Comparison of ENCODE assay signal across 27 cellular contexts in genomic region chr19:22807061-22807835, GRCh38. TPM values are rescaled to one million over a fixed set of nuclear protein-coding genes. Genes with fewer than 3 reads are reported as not detected.
"Had no signal": no experiment of that assay in that cellular context is flagged by ENCODE, and none has a peak within 500 bp of the region (broad histone marks: within the 10 kb centered on the region; RNA-seq: fewer than 3 reads in every experiment).

No MANE protein-coding gene starts in this region.

- H3K36me3 ChIP-seq: brain microvascular endothelial cell had no signal

- H3K27me3 Mint-ChIP-seq: activated B cell treated with CpG ODN at 0.5 μM for 24 hours; activated CD4-positive, alpha-beta memory T cell treated with anti-CD3 and anti-CD28 coated beads for 36 hours; activated CD4-positive, alpha-beta T cell treated with anti-CD3 and anti-CD28 coated beads, Interleukin-2, amount 10 ng/mL, durations not matched to agents 7 days and 5 days; activated naive CD4-positive, alpha-beta T cell treated with anti-CD3 and anti-CD28 coated beads, Interleukin-2, amount 10 ng/mL, durations not matched to agents 7 days and 5 days; activated naive CD8-positive, alpha-beta T cell treated with anti-CD3 and anti-CD28 coated beads for 36 hours; T-helper 17 cell had no signal

- H3K4me3 Mint-ChIP-seq: activated B cell treated with CpG ODN at 0.5 μM for 24 hours; activated CD4-positive, alpha-beta memory T cell treated with anti-CD3 and anti-CD28 coated beads for 36 hours; activated CD4-positive, alpha-beta T cell treated with anti-CD3 and anti-CD28 coated beads, Interleukin-2, amount 10 ng/mL, durations not matched to agents 7 days and 5 days; activated naive CD4-positive, alpha-beta T cell treated with anti-CD3 and anti-CD28 coated beads, Interleukin-2, amount 10 ng/mL, durations not matched to agents 7 days and 5 days; activated naive CD8-positive, alpha-beta T cell treated with anti-CD3 and anti-CD28 coated beads for 36 hours; activated T-cell treated with anti-CD3 and anti-CD28 coated beads, Interleukin-2, amount 50 U/mL, for 4 hours; T-helper 17 cell had no signal

- ATAC-seq: activated T-cell treated with anti-CD3 and anti-CD28 coated beads, Interleukin-2, amount 50 U/mL, for 4 hours; K562; PC-3; T-helper 17 cell had no signal

- DNase-seq: activated B cell treated with CpG ODN at 0.5 μM for 24 hours; activated CD4-positive, alpha-beta memory T cell treated with anti-CD3 and anti-CD28 coated beads for 36 hours; activated CD4-positive, alpha-beta T cell treated with anti-CD3 and anti-CD28 coated beads for 1 hour; activated CD4-positive, alpha-beta T cell treated with anti-CD3 and anti-CD28 coated beads, Interleukin-2, amount 10 ng/mL, durations not matched to agents 7 days and 5 days; activated CD8-positive, alpha-beta memory T cell treated with anti-CD3 and anti-CD28 coated beads for 24 hours; activated effector memory CD4-positive, alpha-beta T cell treated with anti-CD3 and anti-CD28 coated beads, Interleukin-2, amount 50 U/mL, for 16 hours; activated naive CD4-positive, alpha-beta T cell treated with anti-CD3 and anti-CD28 coated beads, Interleukin-2, amount 10 ng/mL, durations not matched to agents 7 days and 5 days; activated naive CD8-positive, alpha-beta T cell treated with anti-CD3 and anti-CD28 coated beads for 36 hours; activated T-cell treated with anti-CD3 and anti-CD28 coated beads, Interleukin-2, amount 50 U/mL, for 4 hours; brain microvascular endothelial cell; caudate nucleus; Karpas-422; MM.1S; NCI-H1105; NCI-H1436 treated with DMSO at 0.1 percent for 48 hours; NCI-H187; NCI-H2081; NCI-H446; NCI-H524; PC-3; SIG-M5; T-helper 17 cell; T1000 had no signal

- FAIRE-seq: K562, RCC 7860, TTC549 had no signal

- H3K27ac ChIP-seq: brain microvascular endothelial cell had no signal

- H3K36me3 Mint-ChIP-seq: activated naive CD4-positive, alpha-beta T cell treated with anti-CD3 and anti-CD28 coated beads, Interleukin-2, amount 10 ng/mL, durations not matched to agents 7 days and 5 days had no signal

- H3K4me3 ChIP-seq: K562 had no signal

- H3K27ac Mint-ChIP-seq: activated B cell treated with CpG ODN at 0.5 μM for 24 hours; activated CD4-positive, alpha-beta memory T cell treated with anti-CD3 and anti-CD28 coated beads for 36 hours; activated CD4-positive, alpha-beta T cell treated with anti-CD3 and anti-CD28 coated beads, Interleukin-2, amount 10 ng/mL, durations not matched to agents 7 days and 5 days; activated naive CD4-positive, alpha-beta T cell treated with anti-CD3 and anti-CD28 coated beads, Interleukin-2, amount 10 ng/mL, durations not matched to agents 7 days and 5 days; activated naive CD8-positive, alpha-beta T cell treated with anti-CD3 and anti-CD28 coated beads for 36 hours; T-helper 17 cell had no signal

- H3K4me1 Mint-ChIP-seq: activated B cell treated with CpG ODN at 0.5 μM for 24 hours; activated CD4-positive, alpha-beta T cell treated with anti-CD3 and anti-CD28 coated beads, Interleukin-2, amount 10 ng/mL, durations not matched to agents 7 days and 5 days; activated naive CD4-positive, alpha-beta T cell treated with anti-CD3 and anti-CD28 coated beads, Interleukin-2, amount 10 ng/mL, durations not matched to agents 7 days and 5 days; activated naive CD8-positive, alpha-beta T cell treated with anti-CD3 and anti-CD28 coated beads for 36 hours; T-helper 17 cell had no signal

- H3K27me3 ChIP-seq: brain microvascular endothelial cell had no signal

RNA-seq across cellular contexts. Expression of gene ZNF99, which starts 23.3 kb away (rescaled TPM):
- total RNA-seq: activated CD4-positive, alpha-beta memory T cell treated with anti-CD3 and anti-CD28 coated beads for 36 hours; activated CD4-positive, alpha-beta T cell treated with anti-CD3 and anti-CD28 coated beads, Interleukin-2, amount 10 ng/mL, durations not matched to agents 7 days and 5 days; activated naive CD8-positive, alpha-beta T cell treated with anti-CD3 and anti-CD28 coated beads for 36 hours; activated T-cell treated with anti-CD3 and anti-CD28 coated beads, Interleukin-2, amount 50 U/mL, for 4 hours; K562; PC-3; T-helper 17 cell had no signal
- polyA plus RNA-seq: K562 had no signal

RNA-seq across cellular contexts. Expression of gene ZNF723, which starts 24.8 kb away (rescaled TPM):
- total RNA-seq: activated B cell treated with CpG ODN at 0.5 μM for 24 hours; activated CD4-positive, alpha-beta T cell treated with anti-CD3 and anti-CD28 coated beads, Interleukin-2, amount 10 ng/mL, durations not matched to agents 7 days and 5 days; activated T-cell treated with anti-CD3 and anti-CD28 coated beads, Interleukin-2, amount 50 U/mL, for 4 hours; PC-3; T-helper 17 cell had no signal
- polyA plus RNA-seq: adipose tissue, K562 had no signal
